ENCODE assay signal across 9 cellular contexts in genomic region chr9:109520475-109521132, GRCh38. TPM values are rescaled to one million over a fixed set of nuclear protein-coding genes. Genes with fewer than 3 reads are reported as not detected.
A peak's percentile ranks its signal among the peaks of the same experiment; 100 is the strongest.
DNase-seq lines count a peak whose midpoint lies in the region; ATAC-seq, FAIRE-seq and TF ChIP-seq lines count a peak whose summit lies in the region.
"Had no signal": no experiment of that assay in that cellular context is flagged by ENCODE, and none has a peak within 500 bp of the region (broad histone marks: within the 10 kb centered on the region; RNA-seq: fewer than 3 reads in every experiment).

No MANE protein-coding gene starts in this region.

- H3K36me3 ChIP-seq in NT2/D1 (ENCODE audit: insufficient read depth, insufficient read length, low read length): no peaks in the 10 kb centered on the region
- H3K36me3 ChIP-seq in GM12878 (ENCODE audit: control insufficient read depth in 2 of 2, insufficient read depth in 2 of 2, low read length in 1 of 2): no peaks in the 10 kb centered on the region
- no peaks in the 10 kb centered on the region for H3K36me3 ChIP-seq in spleen

- BruUV-seq in GM12878 (replicated peaks; lab: Mats Ljungman, UMichigan): no TSS peak

- in situ Hi-C loops in GM12878 (cut with MboI): no loop called here

- CTCF ChIA-PET in GM12878 (lab: Yijun Ruan, JAX): interaction anchor here (0.6 to 2.0 kb wide), 8 partner anchors 15 to 637 kb away, joined by 3 to 15 read pairs (median 4); no protein-coding TSS in a partner anchor

- intact Hi-C loops in GM12878 (cut with micrococcal nuclease; ENCODE audit: unreplicated experiment) (loop anchor here (1.0 to 5.0 kb wide), 2 partner anchors 80 to 278 kb away; no protein-coding TSS in a partner anchor), spleen (cut with DNase I; ENCODE audit: low total_unique reads) (no loop called here)

- no peak for TF ChIP-seq EP300 in Ishikawa (IDR thresholded peaks at IDR 0.05; ENCODE audit: borderline replicate concordance)
- TF ChIP-seq EP300 in GM12878 (IDR thresholded peaks at IDR 0.05; ENCODE audit: borderline replicate concordance in 1 of 2, control insufficient read depth in 1 of 2, low read depth in 2 of 2, low read length in 2 of 2): no peak

- TF ChIP-seq RAD21 in Ishikawa (IDR thresholded peaks at IDR 0.05; ENCODE audit: low read depth) (peak; percentile 95), GM12878 (IDR thresholded peaks at IDR 0.05; ENCODE audit: insufficient read depth, low read depth, low read length) (peak; percentile 86)

- no peak overlapping the region for H2AFZ ChIP-seq in GM12878 (ENCODE audit: control insufficient read depth, low read depth, low read length)

- H3K4me3 ChIP-seq in NT2/D1 (ENCODE audit: insufficient read length, low read depth): no peak overlapping the region
- no peak overlapping the region for H3K4me3 ChIP-seq in GM12878
- H3K4me3 ChIP-seq in spleen: no peak overlapping the region

- TF ChIP-seq POLR2A in GM12878 (IDR thresholded peaks at IDR 0.05; ENCODE audit: low read depth, low read length) (no peak), spleen (IDR thresholded peaks at IDR 0.05) (no peak)

- H3K27me3 ChIP-seq in NT2/D1 (ENCODE audit: insufficient read depth, insufficient read length) (no peaks in the 10 kb centered on the region), GM12878 (replicated peaks in 1 of 2; ENCODE audit: control insufficient read depth in 2 of 2, insufficient read depth in 2 of 2, low read length in 1 of 2) (no peaks in the 10 kb centered on the region; a peak in 2 of 4 replicates), spleen (replicated peaks in 1 of 7) (peaks cover 0 to 11% (median 0%) of the 10 kb centered on the region in 7 donors)

- H3K9me3 ChIP-seq in NT2/D1 (ENCODE audit: insufficient read depth, low read length): no peaks in the 10 kb centered on the region
- no peaks in the 10 kb centered on the region for H3K9me3 ChIP-seq in GM12878 (replicated peaks; ENCODE audit: control insufficient read depth, insufficient read depth, low read length)
- H3K9me3 ChIP-seq in spleen: no peaks in the 10 kb centered on the region

- no peaks in the 10 kb centered on the region for H3K79me2 ChIP-seq in GM12878 (ENCODE audit: control insufficient read depth, insufficient read depth, low read length)

- peak; percentile 90 to 93 (median 90) for TF ChIP-seq CTCF in GM12878 (IDR thresholded peaks at IDR 0.05 in 2 of 3, conservative IDR thresholded peaks at IDR 0.05 in 1 of 3; ENCODE audit: control insufficient read depth in 2 of 3, extremely low read depth in 1 of 3, insufficient read depth in 1 of 3, low read depth in 3 of 3, low read length in 3 of 3)
- TF ChIP-seq CTCF in spleen (IDR thresholded peaks at IDR 0.05 in 8 of 11, conservative IDR thresholded peaks at IDR 0.05 in 3 of 11): peak in 9 of 11 experiments; percentile 30 to 74 (median 66)

- no peak overlapping the region for H3K9ac ChIP-seq in NT2/D1 (ENCODE audit: insufficient read length, low read depth)
- no peak overlapping the region for H3K9ac ChIP-seq in GM12878 (ENCODE audit: control insufficient read depth, insufficient read depth, low read length)

- RAD21 ChIA-PET in GM12878 (lab: Charles Lee; ENCODE audit: unreplicated experiment): interaction anchor here (1.0 to 1.2 kb wide), 3 partner anchors 51 to 314 kb away, joined by 3 to 5 read pairs (median 4); no protein-coding TSS in a partner anchor

- H3K4me2 ChIP-seq in GM12878 (ENCODE audit: control insufficient read depth, insufficient read depth): no peak overlapping the region

- FAIRE-seq in GM12878 (lab: Jason Lieb, UNC): peak; percentile 86

- DNase-seq in SKM-1 treated with dmso at 0.1 percent for 144 hours (lab: John Stamatoyannopoulos, UW; ENCODE audit: unreplicated experiment) (peak; percentile 7), SKM-1 (lab: John Stamatoyannopoulos, UW; ENCODE audit: unreplicated experiment) (no peak), NT2/D1 (ENCODE audit: low read depth, low spot score) (peak; percentile 80), GM12878 (ENCODE audit: low read depth, low spot score) (peak; percentile 27), iPS-NIHi11 (ENCODE audit: low spot score) (peak; percentile 85), spleen (no peak)

- ATAC-seq in GM21528 (IDR thresholded peaks at IDR 0.05; ENCODE audit: low FRiP score, unreplicated experiment): peak; percentile 89
- ATAC-seq in GM12878: peak; percentile 98

- peaks cover 6% of the 10 kb centered on the region for H3K4me1 ChIP-seq in NT2/D1 (ENCODE audit: insufficient read depth, insufficient read length)
- no peaks in the 10 kb centered on the region for H3K4me1 ChIP-seq in GM12878 (ENCODE audit: control insufficient read depth, insufficient read depth, low read length)
- H3K4me1 ChIP-seq in spleen: no peaks in the 10 kb centered on the region

- WGBS in GM12878 (ENCODE audit: insufficient coverage, insufficient replicate concordance, low lambda C conversion rate, missing lambda C conversion rate): 4% methylated on average over 11 of the region's 11 CpGs
- 15 to 23% (median 21%) methylated on average over 11 of the region's 11 CpGs for WGBS in spleen, 5 donors

- POLR2A ChIA-PET in GM12878 (lab: Charles Lee): no interaction called here

- H3K27ac ChIP-seq in GM12878 (ENCODE audit: control insufficient read depth, insufficient read depth): no peak overlapping the region
- no peak overlapping the region for H3K27ac ChIP-seq in spleen

- H4K20me1 ChIP-seq in GM12878 (ENCODE audit: control insufficient read depth, insufficient read depth): no peaks in the 10 kb centered on the region

- SMC1A ChIA-PET in GM12878 (lab: Charles Lee; ENCODE audit: uncharacterized antibody, unreplicated experiment): interaction anchor here (1.2 to 1.3 kb wide), 2 partner anchors 50 to 51 kb away, joined by 4 to 7 read pairs; no protein-coding TSS in a partner anchor

TF ChIP-seq in Ishikawa, 13 proteins besides CTCF, POLR2A, EP300 and RAD21 (continues in another document):
- TF ChIP-seq EGR1 (IDR thresholded peaks at IDR 0.05): no peak
- no peak for TF ChIP-seq TAF1 (IDR thresholded peaks at IDR 0.05; ENCODE audit: low read depth)
- no peak for TF ChIP-seq CEBPB (IDR thresholded peaks at IDR 0.05)

TF ChIP-seq in GM12878, 131 proteins besides CTCF, POLR2A, EP300 and RAD21:
- TF ChIP-seq TBL1XR1 (IDR thresholded peaks at IDR 0.05; ENCODE audit: low read depth, low read length) (no peak), SMAD5 (IDR thresholded peaks at IDR 0.05; ENCODE audit: low read depth) (no peak), E2F8 (IDR thresholded peaks at IDR 0.05; ENCODE audit: low read depth, partially characterized antibody) (no peak), WRNIP1 (IDR thresholded peaks at IDR 0.05; ENCODE audit: borderline replicate concordance, low read depth, low read length) (0 out of 2 replicates have a peak, but pooled peaks have one; percentile 58), IRF4 (IDR thresholded peaks at IDR 0.05; ENCODE audit: low read depth, low read length) (0 out of 2 replicates have a peak, but pooled peaks have one; percentile 10), SMC3 (IDR thresholded peaks at IDR 0.05; ENCODE audit: borderline replicate concordance, low read length) (peak; percentile 65; the same call in 1 of the 2 replicates)

RNA-seq across cellular contexts. Expression of gene PTPN3, which starts 22.5 kb away (rescaled TPM):
- total RNA-seq in GM12878 (2013; cell fraction: nucleolus; rRNA removed): 1.6 and 1.7 TPM in 2 replicates
- total RNA-seq in GM12878 (2014; rRNA removed) (0.22 and 0.23 TPM in 2 replicates), GM12878 (2014; rRNA removed; fragmentation: Illumina TruSeq; extraction: Trizol) (0.18 and 0.23 TPM in 2 replicates), GM12878 (2021) (0.24 and 0.26 TPM in 2 replicates), spleen (1 to 10 TPM in 2 of 7 donors, under 1 TPM in 5; 0.30 to 1.7 (median 0.56) TPM)
- 0.22 TPM for polyA plus RNA-seq in GM12878 (2011; ENCODE audit: low read depth)
- polyA plus RNA-seq in GM12878 (2011; rRNA removed) (0.22 and 0.64 TPM in 2 replicates), GM12878 (2014; fragmentation: Illumina TruSeq; extraction: Trizol) (0.24 and 0.36 TPM in 2 replicates), GM12878 (2014; fragmentation: Nextera tagmentation; extraction: Ambion mirVana) (under 1 TPM; 0.47 to 0.74 TPM), GM12878 (2014; rRNA removed) (0.05 and 0.31 TPM in 2 replicates), GM12878 (2016; fragmentation: Nextera tagmentation; extraction: Ambion mirVana) (1 to 10 TPM in 1 of 2 experiments, under 1 TPM in 1; 0.78 to 1.3 TPM), spleen (under 1 TPM; 0.20 to 0.35 (median 0.29) TPM)
- 0.20 and 0.30 TPM in 2 replicates for polyA plus RNA-seq in GM12878 (2011; cell fraction: cytosol; rRNA removed)
- 0.55 and 1.4 TPM in 2 replicates for polyA plus RNA-seq in GM12878 (2011; cell fraction: nucleus; rRNA removed)
- polyA plus RNA-seq in GM12878 (2012): 0.28 and 0.86 TPM in 2 replicates
- 0.15 and 0.62 TPM in 2 replicates for polyA minus RNA-seq in GM12878 (2011; rRNA and poly(A)+ RNA removed)
- polyA minus RNA-seq in GM12878 (2011; cell fraction: cytosol; rRNA and poly(A)+ RNA removed): not detected in 2 replicates
- 0.10 and 0.12 TPM in 2 replicates for polyA minus RNA-seq in GM12878 (2011; cell fraction: nucleus; rRNA and poly(A)+ RNA removed)
- total RNA-seq: CD4-positive, alpha-beta memory T cell had no signal
- polyA plus RNA-seq: CD4-positive, alpha-beta memory T cell had no signal

Comparison
In these comparisons a context has a peak if more than half of its experiments do, and no peak if none do; other contexts are left out.
1. DNase-seq: peak in SKM-1 treated with dmso at 0.1 percent for 144 hours (single experiment), NT2/D1 (single experiment), GM12878 (single experiment) and iPS-NIHi11 (single experiment); none in SKM-1 (single experiment) and spleen (single experiment).